ENCODE assay signal across 1 cellular context in the genomic region with DNA sequence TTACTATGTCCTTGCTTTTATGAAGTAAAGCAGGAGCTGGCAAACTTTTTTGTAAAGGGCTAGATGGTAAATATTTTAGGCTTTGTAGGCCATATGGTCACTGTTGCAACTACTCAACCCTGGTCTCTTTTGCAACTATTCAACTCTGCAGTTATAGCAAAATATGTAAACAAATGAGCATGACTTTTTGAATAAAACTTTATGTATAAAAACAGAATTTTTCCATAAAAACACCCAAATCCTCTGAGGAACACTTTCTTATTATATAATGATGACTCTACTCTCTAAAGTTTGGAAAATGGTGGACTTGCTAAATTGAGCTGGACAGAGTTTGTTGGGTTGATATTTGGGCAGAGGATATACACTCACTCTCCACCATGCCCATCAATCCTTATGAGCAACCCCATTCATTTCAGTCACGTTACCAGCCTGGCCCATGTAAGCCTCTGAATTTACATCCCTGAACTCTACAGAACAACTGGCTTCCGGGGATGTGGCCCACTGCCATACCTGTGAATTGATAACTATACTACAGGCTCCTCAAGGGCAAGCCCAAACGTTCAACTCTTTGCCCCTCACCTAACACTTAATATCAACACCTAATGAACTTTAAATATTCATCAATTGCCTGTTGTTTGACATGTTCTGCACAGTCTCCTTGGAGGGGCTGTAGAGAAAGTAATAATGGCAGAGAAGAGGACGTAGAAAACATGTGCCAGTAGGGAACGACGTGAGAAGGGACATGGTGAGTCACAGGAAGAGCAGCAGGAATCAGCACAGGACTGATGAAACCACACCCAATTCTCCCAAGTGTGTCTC.
TF ChIP-seq lines count a peak whose summit lies in the region.

No MANE protein-coding gene starts in this region.

TF ChIP-seq in K562, 482 proteins besides CTCF, POLR2A, EP300 and RAD21 (continued from another document and continues in another):
- TF ChIP-seq, protein P1, sequence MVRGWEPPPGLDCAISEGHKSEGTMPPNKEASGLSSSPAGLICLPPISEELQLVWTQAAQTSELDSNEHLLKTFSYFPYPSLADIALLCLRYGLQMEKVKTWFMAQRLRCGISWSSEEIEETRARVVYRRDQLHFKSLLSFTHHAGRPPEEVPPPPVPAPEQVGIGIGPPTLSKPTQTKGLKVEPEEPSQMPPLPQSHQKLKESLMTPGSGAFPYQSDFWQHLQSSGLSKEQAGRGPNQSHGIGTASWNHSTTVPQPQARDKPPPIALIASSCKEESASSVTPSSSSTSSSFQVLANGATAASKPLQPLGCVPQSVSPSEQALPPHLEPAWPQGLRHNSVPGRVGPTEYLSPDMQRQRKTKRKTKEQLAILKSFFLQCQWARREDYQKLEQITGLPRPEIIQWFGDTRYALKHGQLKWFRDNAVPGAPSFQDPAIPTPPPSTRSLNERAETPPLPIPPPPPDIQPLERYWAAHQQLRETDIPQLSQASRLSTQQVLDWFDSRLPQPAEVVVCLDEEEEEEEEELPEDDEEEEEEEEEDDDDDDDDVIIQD (CRISPR knock-in tag; IDR thresholded peaks at IDR 0.05) = no peak
- TF ChIP-seq, protein P2, sequence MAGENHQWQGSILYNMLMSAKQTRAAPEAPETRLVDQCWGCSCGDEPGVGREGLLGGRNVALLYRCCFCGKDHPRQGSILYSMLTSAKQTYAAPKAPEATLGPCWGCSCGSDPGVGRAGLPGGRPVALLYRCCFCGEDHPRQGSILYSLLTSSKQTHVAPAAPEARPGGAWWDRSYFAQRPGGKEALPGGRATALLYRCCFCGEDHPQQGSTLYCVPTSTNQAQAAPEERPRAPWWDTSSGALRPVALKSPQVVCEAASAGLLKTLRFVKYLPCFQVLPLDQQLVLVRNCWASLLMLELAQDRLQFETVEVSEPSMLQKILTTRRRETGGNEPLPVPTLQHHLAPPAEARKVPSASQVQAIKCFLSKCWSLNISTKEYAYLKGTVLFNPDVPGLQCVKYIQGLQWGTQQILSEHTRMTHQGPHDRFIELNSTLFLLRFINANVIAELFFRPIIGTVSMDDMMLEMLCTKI (IDR thresholded peaks at IDR 0.05; ENCODE audit: partially characterized antibody) = no peak
- TF ChIP-seq GABPB1 (CRISPR knock-in tag; IDR thresholded peaks at IDR 0.05) (peak; percentile 46; the same call in 1 of the 2 replicates), RBFOX2 (IDR thresholded peaks at IDR 0.05; ENCODE audit: low read depth, low read length) (peak; percentile 34; the same call in 1 of the 2 replicates), BRF1 (IDR thresholded peaks at IDR 0.05; ENCODE audit: borderline replicate concordance, extremely low read depth, insufficient read length) (no peak), RBM39 (optimal IDR thresholded peaks at IDR 0.05; ENCODE audit: low read depth, low read length) (no peak), BHLHE40 (IDR thresholded peaks at IDR 0.05; ENCODE audit: low read length) (peak; percentile 77), OTX1 (CRISPR knock-in tag; IDR thresholded peaks at IDR 0.05) (no peak), KDM2B (CRISPR knock-in tag; IDR thresholded peaks at IDR 0.05) (no peak), ZBTB17 (CRISPR knock-in tag; IDR thresholded peaks at IDR 0.05) (peak; percentile 70; the same call in 1 of the 2 replicates), EGR1 (conservative IDR thresholded peaks at IDR 0.05) (no peak), KLF13 (tag; IDR thresholded peaks at IDR 0.05; ENCODE audit: borderline replicate concordance, low read depth) (no peak), ETV6 (IDR thresholded peaks at IDR 0.05; ENCODE audit: borderline replicate concordance in 1 of 2, low read depth in 2 of 2, low read length in 1 of 2) (no peak), ETV6 (CRISPR knock-in tag; IDR thresholded peaks at IDR 0.05; ENCODE audit: borderline replicate concordance) (no peak), MTA1 (IDR thresholded peaks at IDR 0.05; ENCODE audit: borderline replicate concordance) (peak; percentile 86), ZNF175 (CRISPR knock-in tag; IDR thresholded peaks at IDR 0.05; ENCODE audit: low read depth) (peak; percentile 98), IRF2 (CRISPR knock-in tag; IDR thresholded peaks at IDR 0.05) (no peak), PHB2 (IDR thresholded peaks at IDR 0.05; ENCODE audit: low read depth) (no peak), RAD51 (IDR thresholded peaks at IDR 0.05; ENCODE audit: borderline replicate concordance, low read depth) (no peak), ZNF586 (CRISPR knock-in tag; conservative IDR thresholded peaks at IDR 0.05) (no peak), ETV5 (CRISPR knock-in tag; IDR thresholded peaks at IDR 0.05; ENCODE audit: low read depth) (peak; percentile 87; the same call in 1 of the 2 replicates), ZSCAN29 (IDR thresholded peaks at IDR 0.05) (no peak), CBX5 (IDR thresholded peaks at IDR 0.05; ENCODE audit: borderline replicate concordance, low read depth) (no peak; the same call in 1 of the 2 replicates)
- TF ChIP-seq, protein P3, sequence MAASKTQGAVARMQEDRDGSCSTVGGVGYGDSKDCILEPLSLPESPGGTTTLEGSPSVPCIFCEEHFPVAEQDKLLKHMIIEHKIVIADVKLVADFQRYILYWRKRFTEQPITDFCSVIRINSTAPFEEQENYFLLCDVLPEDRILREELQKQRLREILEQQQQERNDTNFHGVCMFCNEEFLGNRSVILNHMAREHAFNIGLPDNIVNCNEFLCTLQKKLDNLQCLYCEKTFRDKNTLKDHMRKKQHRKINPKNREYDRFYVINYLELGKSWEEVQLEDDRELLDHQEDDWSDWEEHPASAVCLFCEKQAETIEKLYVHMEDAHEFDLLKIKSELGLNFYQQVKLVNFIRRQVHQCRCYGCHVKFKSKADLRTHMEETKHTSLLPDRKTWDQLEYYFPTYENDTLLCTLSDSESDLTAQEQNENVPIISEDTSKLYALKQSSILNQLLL (CRISPR knock-in tag; IDR thresholded peaks at IDR 0.05; ENCODE audit: borderline replicate concordance) = no peak
- TF ChIP-seq, protein P4, sequence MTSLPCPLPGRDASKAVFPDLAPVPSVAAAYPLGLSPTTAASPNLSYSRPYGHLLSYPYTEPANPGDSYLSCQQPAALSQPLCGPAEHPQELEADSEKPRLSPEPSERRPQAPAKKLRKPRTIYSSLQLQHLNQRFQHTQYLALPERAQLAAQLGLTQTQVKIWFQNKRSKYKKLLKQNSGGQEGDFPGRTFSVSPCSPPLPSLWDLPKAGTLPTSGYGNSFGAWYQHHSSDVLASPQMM (CRISPR knock-in tag; IDR thresholded peaks at IDR 0.05) = no peak
- TF ChIP-seq, protein P5, sequence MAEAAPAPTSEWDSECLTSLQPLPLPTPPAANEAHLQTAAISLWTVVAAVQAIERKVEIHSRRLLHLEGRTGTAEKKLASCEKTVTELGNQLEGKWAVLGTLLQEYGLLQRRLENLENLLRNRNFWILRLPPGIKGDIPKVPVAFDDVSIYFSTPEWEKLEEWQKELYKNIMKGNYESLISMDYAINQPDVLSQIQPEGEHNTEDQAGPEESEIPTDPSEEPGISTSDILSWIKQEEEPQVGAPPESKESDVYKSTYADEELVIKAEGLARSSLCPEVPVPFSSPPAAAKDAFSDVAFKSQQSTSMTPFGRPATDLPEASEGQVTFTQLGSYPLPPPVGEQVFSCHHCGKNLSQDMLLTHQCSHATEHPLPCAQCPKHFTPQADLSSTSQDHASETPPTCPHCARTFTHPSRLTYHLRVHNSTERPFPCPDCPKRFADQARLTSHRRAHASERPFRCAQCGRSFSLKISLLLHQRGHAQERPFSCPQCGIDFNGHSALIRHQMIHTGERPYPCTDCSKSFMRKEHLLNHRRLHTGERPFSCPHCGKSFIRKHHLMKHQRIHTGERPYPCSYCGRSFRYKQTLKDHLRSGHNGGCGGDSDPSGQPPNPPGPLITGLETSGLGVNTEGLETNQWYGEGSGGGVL (CRISPR knock-in tag; IDR thresholded peaks at IDR 0.05) = no peak
- TF ChIP-seq, protein P6, sequence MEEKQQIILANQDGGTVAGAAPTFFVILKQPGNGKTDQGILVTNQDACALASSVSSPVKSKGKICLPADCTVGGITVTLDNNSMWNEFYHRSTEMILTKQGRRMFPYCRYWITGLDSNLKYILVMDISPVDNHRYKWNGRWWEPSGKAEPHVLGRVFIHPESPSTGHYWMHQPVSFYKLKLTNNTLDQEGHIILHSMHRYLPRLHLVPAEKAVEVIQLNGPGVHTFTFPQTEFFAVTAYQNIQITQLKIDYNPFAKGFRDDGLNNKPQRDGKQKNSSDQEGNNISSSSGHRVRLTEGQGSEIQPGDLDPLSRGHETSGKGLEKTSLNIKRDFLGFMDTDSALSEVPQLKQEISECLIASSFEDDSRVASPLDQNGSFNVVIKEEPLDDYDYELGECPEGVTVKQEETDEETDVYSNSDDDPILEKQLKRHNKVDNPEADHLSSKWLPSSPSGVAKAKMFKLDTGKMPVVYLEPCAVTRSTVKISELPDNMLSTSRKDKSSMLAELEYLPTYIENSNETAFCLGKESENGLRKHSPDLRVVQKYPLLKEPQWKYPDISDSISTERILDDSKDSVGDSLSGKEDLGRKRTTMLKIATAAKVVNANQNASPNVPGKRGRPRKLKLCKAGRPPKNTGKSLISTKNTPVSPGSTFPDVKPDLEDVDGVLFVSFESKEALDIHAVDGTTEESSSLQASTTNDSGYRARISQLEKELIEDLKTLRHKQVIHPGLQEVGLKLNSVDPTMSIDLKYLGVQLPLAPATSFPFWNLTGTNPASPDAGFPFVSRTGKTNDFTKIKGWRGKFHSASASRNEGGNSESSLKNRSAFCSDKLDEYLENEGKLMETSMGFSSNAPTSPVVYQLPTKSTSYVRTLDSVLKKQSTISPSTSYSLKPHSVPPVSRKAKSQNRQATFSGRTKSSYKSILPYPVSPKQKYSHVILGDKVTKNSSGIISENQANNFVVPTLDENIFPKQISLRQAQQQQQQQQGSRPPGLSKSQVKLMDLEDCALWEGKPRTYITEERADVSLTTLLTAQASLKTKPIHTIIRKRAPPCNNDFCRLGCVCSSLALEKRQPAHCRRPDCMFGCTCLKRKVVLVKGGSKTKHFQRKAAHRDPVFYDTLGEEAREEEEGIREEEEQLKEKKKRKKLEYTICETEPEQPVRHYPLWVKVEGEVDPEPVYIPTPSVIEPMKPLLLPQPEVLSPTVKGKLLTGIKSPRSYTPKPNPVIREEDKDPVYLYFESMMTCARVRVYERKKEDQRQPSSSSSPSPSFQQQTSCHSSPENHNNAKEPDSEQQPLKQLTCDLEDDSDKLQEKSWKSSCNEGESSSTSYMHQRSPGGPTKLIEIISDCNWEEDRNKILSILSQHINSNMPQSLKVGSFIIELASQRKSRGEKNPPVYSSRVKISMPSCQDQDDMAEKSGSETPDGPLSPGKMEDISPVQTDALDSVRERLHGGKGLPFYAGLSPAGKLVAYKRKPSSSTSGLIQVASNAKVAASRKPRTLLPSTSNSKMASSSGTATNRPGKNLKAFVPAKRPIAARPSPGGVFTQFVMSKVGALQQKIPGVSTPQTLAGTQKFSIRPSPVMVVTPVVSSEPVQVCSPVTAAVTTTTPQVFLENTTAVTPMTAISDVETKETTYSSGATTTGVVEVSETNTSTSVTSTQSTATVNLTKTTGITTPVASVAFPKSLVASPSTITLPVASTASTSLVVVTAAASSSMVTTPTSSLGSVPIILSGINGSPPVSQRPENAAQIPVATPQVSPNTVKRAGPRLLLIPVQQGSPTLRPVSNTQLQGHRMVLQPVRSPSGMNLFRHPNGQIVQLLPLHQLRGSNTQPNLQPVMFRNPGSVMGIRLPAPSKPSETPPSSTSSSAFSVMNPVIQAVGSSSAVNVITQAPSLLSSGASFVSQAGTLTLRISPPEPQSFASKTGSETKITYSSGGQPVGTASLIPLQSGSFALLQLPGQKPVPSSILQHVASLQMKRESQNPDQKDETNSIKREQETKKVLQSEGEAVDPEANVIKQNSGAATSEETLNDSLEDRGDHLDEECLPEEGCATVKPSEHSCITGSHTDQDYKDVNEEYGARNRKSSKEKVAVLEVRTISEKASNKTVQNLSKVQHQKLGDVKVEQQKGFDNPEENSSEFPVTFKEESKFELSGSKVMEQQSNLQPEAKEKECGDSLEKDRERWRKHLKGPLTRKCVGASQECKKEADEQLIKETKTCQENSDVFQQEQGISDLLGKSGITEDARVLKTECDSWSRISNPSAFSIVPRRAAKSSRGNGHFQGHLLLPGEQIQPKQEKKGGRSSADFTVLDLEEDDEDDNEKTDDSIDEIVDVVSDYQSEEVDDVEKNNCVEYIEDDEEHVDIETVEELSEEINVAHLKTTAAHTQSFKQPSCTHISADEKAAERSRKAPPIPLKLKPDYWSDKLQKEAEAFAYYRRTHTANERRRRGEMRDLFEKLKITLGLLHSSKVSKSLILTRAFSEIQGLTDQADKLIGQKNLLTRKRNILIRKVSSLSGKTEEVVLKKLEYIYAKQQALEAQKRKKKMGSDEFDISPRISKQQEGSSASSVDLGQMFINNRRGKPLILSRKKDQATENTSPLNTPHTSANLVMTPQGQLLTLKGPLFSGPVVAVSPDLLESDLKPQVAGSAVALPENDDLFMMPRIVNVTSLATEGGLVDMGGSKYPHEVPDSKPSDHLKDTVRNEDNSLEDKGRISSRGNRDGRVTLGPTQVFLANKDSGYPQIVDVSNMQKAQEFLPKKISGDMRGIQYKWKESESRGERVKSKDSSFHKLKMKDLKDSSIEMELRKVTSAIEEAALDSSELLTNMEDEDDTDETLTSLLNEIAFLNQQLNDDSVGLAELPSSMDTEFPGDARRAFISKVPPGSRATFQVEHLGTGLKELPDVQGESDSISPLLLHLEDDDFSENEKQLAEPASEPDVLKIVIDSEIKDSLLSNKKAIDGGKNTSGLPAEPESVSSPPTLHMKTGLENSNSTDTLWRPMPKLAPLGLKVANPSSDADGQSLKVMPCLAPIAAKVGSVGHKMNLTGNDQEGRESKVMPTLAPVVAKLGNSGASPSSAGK (IDR thresholded peaks at IDR 0.05) = peak; percentile 93
- TF ChIP-seq, protein P7, sequence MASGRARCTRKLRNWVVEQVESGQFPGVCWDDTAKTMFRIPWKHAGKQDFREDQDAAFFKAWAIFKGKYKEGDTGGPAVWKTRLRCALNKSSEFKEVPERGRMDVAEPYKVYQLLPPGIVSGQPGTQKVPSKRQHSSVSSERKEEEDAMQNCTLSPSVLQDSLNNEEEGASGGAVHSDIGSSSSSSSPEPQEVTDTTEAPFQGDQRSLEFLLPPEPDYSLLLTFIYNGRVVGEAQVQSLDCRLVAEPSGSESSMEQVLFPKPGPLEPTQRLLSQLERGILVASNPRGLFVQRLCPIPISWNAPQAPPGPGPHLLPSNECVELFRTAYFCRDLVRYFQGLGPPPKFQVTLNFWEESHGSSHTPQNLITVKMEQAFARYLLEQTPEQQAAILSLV (tag; IDR thresholded peaks at IDR 0.05) = peak; percentile 87
